In the genomic region with DNA sequence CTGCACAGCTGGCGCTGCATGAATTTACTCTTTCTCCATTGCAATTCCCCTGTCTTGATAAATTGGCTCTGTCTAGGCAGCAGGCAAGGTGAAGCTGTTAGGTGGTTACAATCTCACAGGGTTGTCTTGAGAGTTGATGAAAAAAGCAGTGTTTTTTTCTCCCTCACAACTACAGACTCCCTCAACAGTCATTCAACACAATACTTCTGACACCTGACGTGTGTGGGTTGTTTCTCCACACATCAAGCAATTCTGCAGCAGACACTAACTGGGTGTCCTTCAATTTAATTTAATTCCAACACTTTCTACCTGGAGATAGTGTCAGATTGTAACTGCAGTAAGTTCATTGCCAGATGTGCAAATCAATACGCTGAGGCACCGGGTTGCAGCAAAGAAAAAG, we compare ENCODE assay signal across 9 cellular contexts. TPM values are rescaled to one million over a fixed set of nuclear protein-coding genes. Genes with fewer than 3 reads are reported as not detected.
"Had no signal": no experiment of that assay in that cellular context is flagged by ENCODE, and none has a peak within 500 bp of the region (broad histone marks: within the 10 kb centered on the region; RNA-seq: fewer than 3 reads in every experiment).

No MANE protein-coding gene starts in this region.

- H3K27ac ChIP-seq: GM23248 had no signal

- ATAC-seq: HCT116 had no signal

- H3K36me3 ChIP-seq: HAP-1 had no signal

- H2AFZ ChIP-seq: GM23248 had no signal

- DNase-seq: GM23248, GOT3, H9, HCEC 1CT, HFFc6 had no signal

- H3K4me3 Mint-ChIP-seq: H9, HFFc6 had no signal

- H3K4me3 ChIP-seq: GM23248, HAP-1 had no signal

- H3K27ac Mint-ChIP-seq: HFFc6 had no signal

RNA-seq across cellular contexts. Expression of a gene that starts 51.8 kb away (rescaled TPM):
- total RNA-seq: GM23248, H1, H4, H9 had no signal
- polyA plus RNA-seq: GM23248 had no signal
